Comparison of ENCODE assay signal across 8 cellular contexts in genomic region chr13:108215428-108215827, GRCh38.
DNase-seq lines count a peak whose midpoint lies in the region; ATAC-seq and TF ChIP-seq lines count a peak whose summit lies in the region.

LIG4 (minus strand) TSS chr13:108215536; CDS start chr13:108211268, 4,268 bp downstream.

- TF ChIP-seq CTCF in choroid plexus epithelial cell (conservative IDR thresholded peaks at IDR 0.05; ENCODE audit: low read depth, low read length) = no peak

- peak; percentile 76 for TF ChIP-seq POLR2A in GM19193 (IDR thresholded peaks at IDR 0.05; ENCODE audit: extremely low read depth, insufficient read depth, insufficient read length)

- peak; percentile 71 for ATAC-seq in HG03432 (IDR thresholded peaks at IDR 0.05; ENCODE audit: unreplicated experiment)

- H3K4me3 ChIP-seq in choroid plexus epithelial cell (ENCODE audit: low read depth, low read length) = peak within 1 kb of the TSS; percentile 68

- DNase-seq in Ammon's horn (ENCODE audit: low spot score) (peak; percentile 94), NCI-H510A (lab: John Stamatoyannopoulos, UW) (peak; percentile 84), choroid plexus epithelial cell (ENCODE audit: low read depth) (peak; percentile 96), kidney tubule cell (ENCODE audit: low spot score) (peak; percentile 94)
- peak; percentile 77 to 81 for DNase-seq in activated CD4-positive, alpha-beta T cell treated with anti-CD3 and anti-CD28 coated beads for 24 hours (ENCODE audit: low read depth in 2 of 2)
- peak; percentile 77 to 79 for DNase-seq in stimulated activated CD4-positive, alpha-beta T cell treated with anti-CD3 and anti-CD28 coated beads, Interleukin-1b, Interleukin-23, amount 100 ng/mL, for 1 hour (ENCODE audit: low read depth in 2 of 2)

Comparison
In these comparisons a context has a peak if more than half of its experiments do, and no peak if none do; other contexts are left out.
1. Peak in every context shown above with its lines: DNase-seq, ATAC-seq and H3K4me3 ChIP-seq.